ENCODE assay signal across 16 cellular contexts in genomic region chr1:205073511-205073910, GRCh38. TPM values are rescaled to one million over a fixed set of nuclear protein-coding genes. Genes with fewer than 3 reads are reported as not detected.
"Had no signal": no experiment of that assay in that cellular context is flagged by ENCODE, and none has a peak within 500 bp of the region (broad histone marks: within the 10 kb centered on the region; RNA-seq: fewer than 3 reads in every experiment).

No MANE protein-coding gene starts in this region.

- H3K27ac ChIP-seq: neutrophil, right atrium auricular region, spleen had no signal

- DNase-seq: activated effector memory CD4-positive, alpha-beta T cell treated with Interleukin-2 at 50 U/mL for 16 hours; activated naive CD8-positive, alpha-beta T cell treated with anti-CD3 and anti-CD28 coated beads for 36 hours; activated T-cell treated with anti-CD3 and anti-CD28 coated beads, Interleukin-2, amount 50 U/mL, for 24 hours; anterior cingulate cortex; effector CD4-positive, alpha-beta T cell; left cardiac atrium; spleen; stimulated activated CD4-positive, alpha-beta T cell treated with anti-CD3 and anti-CD28 coated beads, Interleukin-2, amount 100 ng/mL, for 24 hours; stimulated activated naive CD4-positive, alpha-beta T cell; trophoblast cell had no signal

- ATAC-seq: activated CD4-positive, CD25-positive, alpha-beta regulatory T cell treated with anti-CD3 and anti-CD28 coated beads, Interleukin-2, amount 50 U/mL, for 24 hours; left cardiac atrium; naive thymus-derived CD4-positive, alpha-beta T cell had no signal

- H3K4me3 ChIP-seq: lung, right atrium auricular region, spleen had no signal

- H3K36me3 ChIP-seq: neutrophil, right atrium auricular region, spleen had no signal

- H3K9me3 ChIP-seq: neutrophil, right atrium auricular region, spleen had no signal

- H3K4me1 ChIP-seq: spleen had no signal

- FAIRE-seq: endothelial cell of umbilical vein had no signal

- H3K27me3 ChIP-seq: neutrophil, right atrium auricular region, spleen had no signal

RNA-seq across cellular contexts. Expression of gene CNTN2, which starts 30.5 kb away (rescaled TPM):
- total RNA-seq: activated naive CD8-positive, alpha-beta T cell treated with anti-CD3 and anti-CD28 coated beads for 36 hours; endothelial cell of umbilical vein; naive thymus-derived CD4-positive, alpha-beta T cell had no signal
- polyA plus RNA-seq: endothelial cell of umbilical vein; naive thymus-derived CD4-positive, alpha-beta T cell had no signal
